In the genomic region with DNA sequence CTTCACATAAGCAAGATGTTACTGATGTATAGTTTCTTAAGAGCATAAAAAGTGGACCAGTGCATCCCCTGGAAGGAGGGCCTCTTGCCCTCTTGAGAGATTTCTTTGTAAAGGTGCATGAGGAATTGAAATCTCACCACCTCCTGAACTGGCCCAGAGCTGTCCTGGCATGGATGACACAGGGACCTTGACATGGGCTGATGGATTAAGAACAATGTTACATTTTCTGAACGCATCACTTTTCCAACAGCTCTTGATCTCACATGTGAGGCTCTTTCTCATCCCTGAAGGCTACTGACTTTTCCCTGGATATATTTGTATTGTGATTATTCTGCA, we compare ENCODE assay signal across 11 cellular contexts.
"Had no signal": no experiment of that assay in that cellular context is flagged by ENCODE, and none has a peak within 500 bp of the region (broad histone marks: within the 10 kb centered on the region; RNA-seq: fewer than 3 reads in every experiment).

No MANE protein-coding gene starts in this region.

- H3K27ac Mint-ChIP-seq: activated naive CD8-positive, alpha-beta T cell; naive thymus-derived CD4-positive, alpha-beta T cell; stimulated activated memory B cell treated with anti-CD40 and anti-IgM and Interleukin-4, amounts not matched to agents 10 μg/mL and 1 μg/mL and 100 μg/mL, for 72 hours; type B pancreatic cell had no signal

- H3K4me3 ChIP-seq: prostate gland, right lobe of liver, spleen had no signal

- H3K4me3 Mint-ChIP-seq: activated naive CD8-positive, alpha-beta T cell; naive thymus-derived CD4-positive, alpha-beta T cell; stimulated activated memory B cell treated with anti-CD40 and anti-IgM and Interleukin-4, amounts not matched to agents 10 μg/mL and 1 μg/mL and 100 μg/mL, for 72 hours; type B pancreatic cell had no signal

- H3K4me1 ChIP-seq: prostate gland, right lobe of liver had no signal

- H3K36me3 ChIP-seq: prostate gland, right lobe of liver, spleen had no signal

- H3K27me3 ChIP-seq: dorsolateral prefrontal cortex, right lobe of liver had no signal

- H3K27ac ChIP-seq: prostate gland, right lobe of liver had no signal

- DNase-seq: activated CD4-positive, alpha-beta T cell treated with anti-CD3 and anti-CD28 coated beads, Interleukin-2, amount 50 U/mL, for 1 hour; activated gamma-delta T cell; right lobe of liver; spleen; stimulated activated CD4-positive, alpha-beta T cell treated with anti-CD3 and anti-CD28 coated beads, Interleukin-1b, Interleukin-23, amount 100 ng/mL, for 48 hours had no signal

- H3K9me3 ChIP-seq: prostate gland, right lobe of liver had no signal

- H3K9me3 Mint-ChIP-seq: stimulated activated memory B cell treated with anti-CD40 and anti-IgM and Interleukin-4, amounts not matched to agents 10 μg/mL and 1 μg/mL and 100 μg/mL, for 72 hours; type B pancreatic cell had no signal

- H3K36me3 Mint-ChIP-seq: activated naive CD8-positive, alpha-beta T cell; naive thymus-derived CD4-positive, alpha-beta T cell; stimulated activated memory B cell treated with anti-CD40 and anti-IgM and Interleukin-4, amounts not matched to agents 10 μg/mL and 1 μg/mL and 100 μg/mL, for 72 hours; type B pancreatic cell had no signal

- H3K4me1 Mint-ChIP-seq: naive thymus-derived CD4-positive, alpha-beta T cell; stimulated activated memory B cell treated with anti-CD40 and anti-IgM and Interleukin-4, amounts not matched to agents 10 μg/mL and 1 μg/mL and 100 μg/mL, for 72 hours had no signal

- ATAC-seq: naive thymus-derived CD4-positive, alpha-beta T cell had no signal
